ENCODE assay signal across 15 cellular contexts in genomic region chr20:13644010-13644409, GRCh38. TPM values are rescaled to one million over a fixed set of nuclear protein-coding genes. Genes with fewer than 3 reads are reported as not detected.
DNase-seq lines count a peak whose midpoint lies in the region; ATAC-seq and TF ChIP-seq lines count a peak whose summit lies in the region.
"Had no signal": no experiment of that assay in that cellular context is flagged by ENCODE, and none has a peak within 500 bp of the region (broad histone marks: within the 10 kb centered on the region; RNA-seq: fewer than 3 reads in every experiment).

No MANE protein-coding gene starts in this region.

- 33 to 53% methylated on average over 4 of the region's 4 CpGs for WGBS in aorta, 2 donors

- TF ChIP-seq CTCF in AG10803 (conservative IDR thresholded peaks at IDR 0.05; ENCODE audit: low read length) (peak; percentile 25), fibroblast of the aortic adventitia (IDR thresholded peaks at IDR 0.05; ENCODE audit: insufficient read depth, low read length) (no peak)

- no peak overlapping the region for H3K27ac ChIP-seq in aorta (ENCODE audit: low read depth in 1 of 2, low read length in 2 of 2)
- H3K27ac ChIP-seq: vagina had no signal

- intact Hi-C loops in aorta (cut with DNase I): no loop called here

- no peak overlapping the region for H3K4me3 ChIP-seq in AG10803 (ENCODE audit: low read length)
- no peak overlapping the region for H3K4me3 ChIP-seq in fibroblast of the aortic adventitia (ENCODE audit: low read depth, low read length)
- no peak overlapping the region for H3K4me3 ChIP-seq in aorta (ENCODE audit: low read length in 2 of 2)
- H3K4me3 ChIP-seq: vagina had no signal

- in situ Hi-C loops in SK-MEL-5 (cut with HindIII; ENCODE audit: low pct_unique_long_range_greater_than_20kb, low sequenced_read_pairs): no loop called here

- ATAC-seq in aorta (ENCODE audit: low FRiP score) (no peak), GM18517 (IDR thresholded peaks at IDR 0.05; ENCODE audit: unreplicated experiment) (no peak)

- peak; percentile 57 for DNase-seq in AG10803 (ENCODE audit: low read depth)
- DNase-seq in HS-27A (ENCODE audit: low read depth): peak; percentile 22
- peak; percentile 76 for DNase-seq in SK-MEL-5 (ENCODE audit: low read depth, low spot score)
- DNase-seq in fibroblast of the aortic adventitia (ENCODE audit: low read depth): peak; percentile 21
- DNase-seq in AG08396 (ENCODE audit: low spot score): no peak
- DNase-seq in NCI-H1105 (lab: John Stamatoyannopoulos, UW): no peak
- no peak for DNase-seq in aorta
- DNase-seq: activated naive CD4-positive, alpha-beta T cell treated with anti-CD3 and anti-CD28 coated beads, Interleukin-2, amount 50 U/mL, for 16 hours; caudate nucleus; effector memory CD4-positive, alpha-beta T cell; posterior cingulate gyrus; Right ventricle myocardium superior; T1000 had no signal

- no peaks in the 10 kb centered on the region for H3K36me3 ChIP-seq in aorta (ENCODE audit: control insufficient read depth in 1 of 2, insufficient read depth in 2 of 2, low read length in 1 of 2)
- H3K36me3 ChIP-seq: vagina had no signal

- no peaks in the 10 kb centered on the region for H3K9me3 ChIP-seq in aorta (ENCODE audit: control insufficient read depth, low read length)
- H3K9me3 ChIP-seq: vagina had no signal

- H3K27me3 ChIP-seq in aorta (ENCODE audit: control insufficient read depth in 1 of 2, insufficient read depth in 2 of 2, low read length in 1 of 2): no peaks in the 10 kb centered on the region
- H3K27me3 ChIP-seq: vagina had no signal

- H3K4me1 ChIP-seq in aorta (ENCODE audit: control insufficient read depth in 1 of 2, insufficient read depth in 2 of 2, low read length in 2 of 2): no peaks in the 10 kb centered on the region
- H3K4me1 ChIP-seq: vagina had no signal

RNA-seq across cellular contexts. Expression of gene TASP1, which starts 5.3 kb away (rescaled TPM):
- 11.1 and 11.7 TPM in 2 replicates for total RNA-seq in SK-MEL-5 (2014; rRNA removed; shearing (Covaris generic))
- 4.2 and 4.9 TPM in 2 replicates for polyA plus RNA-seq in SK-MEL-5 (2015; cell fraction: cytosol; rRNA removed)
- polyA plus RNA-seq in SK-MEL-5 (2015; cell fraction: nucleus; rRNA removed): 8.2 and 10.1 TPM in 2 replicates
- total RNA-seq in fibroblast of the aortic adventitia (ENCODE audit: low replicate concordance) (6.5 and 11.3 TPM in 2 replicates), aorta (10 to 100 TPM; 32.8 to 74.6 TPM)
- polyA plus RNA-seq in aorta: 10 to 100 TPM; 13.2 to 18.9 TPM

Comparison
In these comparisons a context has a peak if more than half of its experiments do, and no peak if none do; other contexts are left out.
1. DNase-seq: peak in AG10803 (single experiment), HS-27A (single experiment), SK-MEL-5 (single experiment) and fibroblast of the aortic adventitia (single experiment); none in AG08396 (single experiment), NCI-H1105 (single experiment) and aorta (0 of 2).